ENCODE assay signal across 15 cellular contexts in the genomic region with DNA sequence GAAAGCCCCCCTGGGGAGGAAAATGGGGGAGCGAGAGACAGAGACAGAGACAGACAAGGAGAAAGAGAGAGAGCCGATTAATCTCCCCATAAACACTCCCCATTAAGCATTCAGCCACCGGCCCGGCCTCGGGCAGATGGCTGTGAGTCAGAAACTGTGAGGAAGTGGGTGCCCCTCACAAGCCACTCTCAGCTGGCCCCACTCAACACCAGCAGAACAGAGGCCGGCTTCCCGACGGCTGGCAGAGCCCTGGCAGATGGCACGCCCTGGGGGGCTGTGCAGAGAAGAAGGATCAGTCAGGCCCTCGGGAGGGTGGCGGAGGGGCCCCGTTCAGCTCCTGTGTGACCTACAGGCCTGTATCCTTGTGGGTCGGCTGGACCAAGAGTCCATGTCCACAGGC. TPM values are rescaled to one million over a fixed set of nuclear protein-coding genes. Genes with fewer than 3 reads are reported as not detected.
DNase-seq lines count a peak whose midpoint lies in the region; ATAC-seq and TF ChIP-seq lines count a peak whose summit lies in the region.
"Had no signal": no experiment of that assay in that cellular context is flagged by ENCODE, and none has a peak within 500 bp of the region (broad histone marks: within the 10 kb centered on the region; RNA-seq: fewer than 3 reads in every experiment).

No MANE protein-coding gene starts in this region.

- TF ChIP-seq CTCF in nephron progenitor cell (IDR thresholded peaks at IDR 0.05), result no peak

- H3K27me3 Mint-ChIP-seq in nephron progenitor cell (ENCODE audit: low read depth, poor library complexity), result peaks cover 6% of the 10 kb centered on the region
- H3K27me3 Mint-ChIP-seq: activated naive CD8-positive, alpha-beta T cell; CD4-positive, alpha-beta T cell had no signal

- H4K20me1 ChIP-seq in BLaER1, result no peaks in the 10 kb centered on the region

- H3K9ac ChIP-seq in BLaER1, result no peak overlapping the region

- H3K4me2 ChIP-seq in BLaER1, result peak overlapping the region; percentile 74
- H3K4me2 ChIP-seq: hepatocyte had no signal

- ATAC-seq in GM21367 (IDR thresholded peaks at IDR 0.05; ENCODE audit: unreplicated experiment), result no peak
- no peak for ATAC-seq in HG03432 (IDR thresholded peaks at IDR 0.05; ENCODE audit: unreplicated experiment)
- ATAC-seq: activated CD4-positive, CD25-positive, alpha-beta regulatory T cell treated with anti-CD3 and anti-CD28 coated beads, Interleukin-2, amount 50 U/mL, for 24 hours had no signal

- no peaks in the 10 kb centered on the region for H3K9me3 Mint-ChIP-seq in nephron progenitor cell
- H3K9me3 Mint-ChIP-seq: CD4-positive, alpha-beta T cell had no signal

- H3K27ac Mint-ChIP-seq in nephron progenitor cell, result peak overlapping the region; percentile 57
- H3K27ac Mint-ChIP-seq: activated naive CD8-positive, alpha-beta T cell; CD4-positive, alpha-beta T cell had no signal

- no peak overlapping the region for H3K4me3 Mint-ChIP-seq in nephron progenitor cell
- H3K4me3 Mint-ChIP-seq: activated naive CD8-positive, alpha-beta T cell; CD4-positive, alpha-beta T cell had no signal

- peaks cover 69% of the 10 kb centered on the region for H3K4me1 ChIP-seq in BLaER1

- H3K9me3 ChIP-seq in BLaER1, result no peaks in the 10 kb centered on the region

- H3K4me1 Mint-ChIP-seq in nephron progenitor cell, result peaks cover 48% of the 10 kb centered on the region

- H3K4me3 ChIP-seq in BLaER1, result no peak overlapping the region
- H3K4me3 ChIP-seq: hepatocyte had no signal

- H3K36me3 Mint-ChIP-seq in nephron progenitor cell (ENCODE audit: low read depth), result no peaks in the 10 kb centered on the region
- H3K36me3 Mint-ChIP-seq: activated naive CD8-positive, alpha-beta T cell had no signal

- no peaks in the 10 kb centered on the region for H3K27me3 ChIP-seq in BLaER1
- H3K27me3 ChIP-seq: hepatocyte had no signal

- DNase-seq in LHCN-M2 (ENCODE audit: low read depth) (peak; percentile 7), nephron progenitor cell (peak; percentile 1), NCI-H1092 (lab: John Stamatoyannopoulos, UW) (no peak)
- no peak for DNase-seq in stimulated activated naive CD4-positive, alpha-beta T cell (lab: John Stamatoyannopoulos, UW)
- DNase-seq: effector memory CD4-positive, alpha-beta T cell; mesendoderm; RPMI8226 had no signal

- peak overlapping the region; percentile 49; the same call in 1 of the 2 replicates for H3K27ac ChIP-seq in BLaER1
- peak overlapping the region; percentile 29 for H3K27ac ChIP-seq in cingulate gyrus (ENCODE audit: low read depth, low read length)
- H3K27ac ChIP-seq: hepatocyte had no signal

- H3K36me3 ChIP-seq in BLaER1, result no peaks in the 10 kb centered on the region

RNA-seq across cellular contexts. Expression of a gene that starts 41.2 kb away (rescaled TPM):
- 0.06 TPM in 2 replicates for total RNA-seq in LHCN-M2 (2014; rRNA removed)
- 0.19 TPM for polyA plus RNA-seq in LHCN-M2 (2012)
- total RNA-seq: CD4-positive, alpha-beta T cell had no signal

Comparison
In these comparisons a context has a peak if more than half of its experiments do, and no peak if none do; other contexts are left out.
1. DNase-seq: peak in LHCN-M2 (single experiment) and nephron progenitor cell (single experiment); none in stimulated activated naive CD4-positive, alpha-beta T cell (0 of 6) and NCI-H1092 (single experiment).